ENCODE assay signal across 8 cellular contexts in genomic region chr22:30390974-30391691, GRCh38. TPM values are rescaled to one million over a fixed set of nuclear protein-coding genes. Genes with fewer than 3 reads are reported as not detected.
DNase-seq lines count a peak whose midpoint lies in the region; ATAC-seq, FAIRE-seq and TF ChIP-seq lines count a peak whose summit lies in the region.

No MANE protein-coding gene starts in this region.

- FAIRE-seq in G401.6 (lab: Jason Lieb, UNC) = peak; percentile 46

- peak; percentile 86 for TF ChIP-seq CTCF in LNCaP clone FGC (IDR thresholded peaks at IDR 0.05; ENCODE audit: control insufficient read depth, extremely low read depth, insufficient read depth)

- H3K9me3 ChIP-seq in T-helper 17 cell (ENCODE audit: control insufficient read depth, low read length, poor library complexity, severe bottlenecking) = no peaks in the 10 kb centered on the region

- H3K36me3 Mint-ChIP-seq in T-helper 17 cell (ENCODE audit: low read depth) = no peaks in the 10 kb centered on the region

- no peak overlapping the region for H3K4me3 ChIP-seq in LNCaP clone FGC (ENCODE audit: low read depth, low read length)

- no peak overlapping the region for H3K4me3 Mint-ChIP-seq in T-helper 17 cell

- H3K27ac Mint-ChIP-seq in T-helper 17 cell = peak overlapping the region; percentile 98

- H3K4me1 Mint-ChIP-seq in T-helper 17 cell = peaks cover 17% of the 10 kb centered on the region

- peaks cover 5% of the 10 kb centered on the region for H3K27me3 Mint-ChIP-seq in T-helper 17 cell

- DNase-seq in LNCaP clone FGC (ENCODE audit: low read depth) (peak; percentile 52), T-helper 17 cell (peak; percentile 59 to 69 (median 64)), amniotic epithelial cell (ENCODE audit: low read depth) (peak; percentile 68), hippocampal formation (lab: John Stamatoyannopoulos, UW) (peak; percentile 61 to 64), NCI-H187 treated with DMSO at 0.1 percent for 48 hours (lab: John Stamatoyannopoulos, UW) (no peak)
- DNase-seq in stimulated activated CD4-positive, alpha-beta T cell treated with anti-CD3 and anti-CD28 coated beads, Interleukin-12 subunit alpha, Interleukin-12 subunit beta, amount 100 ng/mL, for 4 hours = peak; percentile 76

- peak; percentile 72 for ATAC-seq in T-helper 17 cell
- no peak for ATAC-seq in HG03432 (IDR thresholded peaks at IDR 0.05; ENCODE audit: unreplicated experiment)

RNA-seq across cellular contexts. Expression of gene RNF215, which starts 3.9 kb away (rescaled TPM):
- 10 to 100 TPM in 1 of 2 donors, 1 to 10 TPM in 1; 4.9 to 12.3 TPM for total RNA-seq in T-helper 17 cell

RNA-seq across cellular contexts. Expression of gene SEC14L2, which starts 5.7 kb away (rescaled TPM):
- 10 to 100 TPM; 37.2 to 62.6 TPM for total RNA-seq in T-helper 17 cell

RNA-seq across cellular contexts. Expression of gene CCDC157, which starts 34.3 kb away (rescaled TPM):
- total RNA-seq in T-helper 17 cell = 1 to 10 TPM; 6.7 to 9.4 TPM

RNA-seq across cellular contexts. Expression of gene MTFP1, which starts 34.4 kb away (rescaled TPM):
- total RNA-seq in T-helper 17 cell = 10 to 100 TPM; 54.3 to 69.4 TPM

RNA-seq across cellular contexts. Expression of gene SF3A1, which starts 34.4 kb away (rescaled TPM):
- total RNA-seq in T-helper 17 cell = 100 to 1,000 TPM; 317 to 372 TPM
